In genomic region chr11:124074554-124074953, GRCh38 we compare ENCODE assay signal across 23 cellular contexts. TPM values are rescaled to one million over a fixed set of nuclear protein-coding genes. Genes with fewer than 3 reads are reported as not detected.
A peak's percentile ranks its signal among the peaks of the same experiment; 100 is the strongest.
DNase-seq lines count a peak whose midpoint lies in the region; ATAC-seq, FAIRE-seq and TF ChIP-seq lines count a peak whose summit lies in the region.
"Had no signal": no experiment of that assay in that cellular context is flagged by ENCODE, and none has a peak within 500 bp of the region (broad histone marks: within the 10 kb centered on the region; RNA-seq: fewer than 3 reads in every experiment).

No MANE protein-coding gene starts in this region.

- H3K9ac ChIP-seq in H1 (replicated peaks in 1 of 4; ENCODE audit: extremely low read depth in 1 of 4, low read depth in 3 of 4, low read length in 3 of 4): no peak overlapping the region
- H3K9ac ChIP-seq in neural progenitor cell: no peak overlapping the region
- H3K9ac ChIP-seq: BLaER1 had no signal

- no peak overlapping the region for H2BK120ac ChIP-seq in H1 (replicated peaks; ENCODE audit: low read depth, low read length)

- no peaks in the 10 kb centered on the region for H3K36me3 Mint-ChIP-seq in natural killer cell
- no peaks in the 10 kb centered on the region for H3K36me3 Mint-ChIP-seq in natural killer cell treated with Interleukin-12 subunit alpha and Interleukin-12 subunit beta and Interleukin-15 and Interleukin-18, amount 100 ng/mL, for 72 hours
- no peaks in the 10 kb centered on the region for H3K36me3 Mint-ChIP-seq in neural progenitor cell
- H3K36me3 Mint-ChIP-seq: CD8-positive, alpha-beta T cell had no signal

- DNase-seq in natural killer cell: no peak
- DNase-seq in natural killer cell treated with Interleukin-12 subunit alpha and Interleukin-12 subunit beta and Interleukin-15 and Interleukin-18, amount 100 ng/mL, for 72 hours (ENCODE audit: low spot score): no peak
- no peak for DNase-seq in H1 (ENCODE audit: low read depth in 1 of 2, low spot score in 2 of 2)
- DNase-seq in neural progenitor cell (ENCODE audit: low spot score): no peak
- DNase-seq in H4 (ENCODE audit: low spot score): no peak
- DNase-seq in nucleus accumbens (lab: John Stamatoyannopoulos, UW): no peak
- DNase-seq in GM10266 (ENCODE audit: extremely low spot score): no peak
- DNase-seq: Calu3; CD8-positive, alpha-beta T cell; DMS79 treated with DMSO at 0.1 percent for 48 hours; GF-D8; H7; HFFc6 had no signal

- H3K4me1 Mint-ChIP-seq in natural killer cell: peaks cover 14 to 19% of the 10 kb centered on the region in 2 donors
- H3K4me1 Mint-ChIP-seq in natural killer cell treated with Interleukin-12 subunit alpha and Interleukin-12 subunit beta and Interleukin-15 and Interleukin-18, amount 100 ng/mL, for 72 hours (ENCODE audit: low read depth in 2 of 2): peaks cover 5 to 8% of the 10 kb centered on the region in 2 donors
- no peaks in the 10 kb centered on the region for H3K4me1 Mint-ChIP-seq in neural progenitor cell

- whole genome bisulfite sequencing in H1 (ENCODE audit: extremely low coverage in 1 of 2, insufficient coverage in 1 of 2, insufficient read length in 1 of 2, insufficient replicate concordance in 2 of 2, low coverage in 1 of 2, low lambda C conversion rate in 2 of 2, missing lambda C conversion rate in 1 of 2), 2 experiments: 95% methylated on average over 4 of the region's 5 CpGs; no CpG with 5 or more reads in 1 of the 2 experiments

- H3K27ac ChIP-seq in H1 (ENCODE audit: low read depth, low read length): no peak overlapping the region
- no peak overlapping the region for H3K27ac ChIP-seq in neural progenitor cell
- H3K27ac ChIP-seq in temporal lobe (ENCODE audit: low read depth, low read length): peak overlapping the region; percentile 82
- H3K27ac ChIP-seq: 22Rv1, A549, BLaER1, HL-60 had no signal

- H4K5ac ChIP-seq in H1 (ENCODE audit: insufficient read length, low read depth, low read length): no peak overlapping the region

- H3K9me3 Mint-ChIP-seq in natural killer cell (no peaks in the 10 kb centered on the region), neural progenitor cell (no peaks in the 10 kb centered on the region)
- H3K9me3 Mint-ChIP-seq in natural killer cell treated with Interleukin-12 subunit alpha and Interleukin-12 subunit beta and Interleukin-15 and Interleukin-18, amount 100 ng/mL, for 72 hours: no peaks in the 10 kb centered on the region
- H3K9me3 Mint-ChIP-seq: CD8-positive, alpha-beta T cell; HFFc6 had no signal

- H4K91ac ChIP-seq in H1 (replicated peaks; ENCODE audit: insufficient read length, low read length): no peak overlapping the region

- H2BK12ac ChIP-seq in H1 (ENCODE audit: low read depth, low read length): no peak overlapping the region

- CTCF ChIA-PET in H1 (lab: Charles Lee; ENCODE audit: partially characterized antibody): interaction anchor here (0.5 to 2.2 kb wide), 8 partner anchors 9 to 341 kb away, joined by 3 to 10 read pairs (median 4); no protein-coding TSS in a partner anchor

- H2BK15ac ChIP-seq in H1 (ENCODE audit: low read length): no peak overlapping the region

- H3F3A ChIP-seq in neural progenitor cell (ENCODE audit: low read depth): no peaks in the 10 kb centered on the region

- H3K4me3 ChIP-seq in H1 (ENCODE audit: extremely low read depth in 1 of 4, insufficient read depth in 2 of 4, low read depth in 3 of 4, low read length in 4 of 4) (no peak overlapping the region), neural progenitor cell (no peak overlapping the region)
- H3K4me3 ChIP-seq: A549, BLaER1, GM12878 had no signal

- no peaks in the 10 kb centered on the region for H3K27me3 ChIP-seq in H1 (replicated peaks in 1 of 4; ENCODE audit: control insufficient read depth in 3 of 4, extremely low read depth in 1 of 4, insufficient read depth in 3 of 4, low read length in 3 of 4)
- no peaks in the 10 kb centered on the region for H3K27me3 ChIP-seq in neural progenitor cell

- H3K4me1 ChIP-seq in H1 (replicated peaks in 1 of 4; ENCODE audit: control insufficient read depth in 3 of 4, insufficient read depth in 4 of 4, low read length in 3 of 4): peaks cover 0 to 3% (median 2%) of the 10 kb centered on the region in 4 experiments; a peak in 3 of 7 replicates
- no peaks in the 10 kb centered on the region for H3K4me1 ChIP-seq in neural progenitor cell
- H3K4me1 ChIP-seq: A549 had no signal

- H2BK20ac ChIP-seq in H1 (ENCODE audit: low read length): no peak overlapping the region

- H3K4me3 Mint-ChIP-seq in natural killer cell (peak overlapping the region; percentile 35), neural progenitor cell (no peak overlapping the region)
- H3K4me3 Mint-ChIP-seq in natural killer cell treated with Interleukin-12 subunit alpha and Interleukin-12 subunit beta and Interleukin-15 and Interleukin-18, amount 100 ng/mL, for 72 hours: no peak overlapping the region
- H3K4me3 Mint-ChIP-seq: CD8-positive, alpha-beta T cell; HFFc6 had no signal

- no peaks in the 10 kb centered on the region for H3K79me1 ChIP-seq in H1 (ENCODE audit: low read depth, low read length)

- no peaks in the 10 kb centered on the region for H3K36me3 ChIP-seq in H1 (ENCODE audit: control insufficient read depth in 2 of 4, insufficient read depth in 4 of 4, low read length in 3 of 4)
- no peaks in the 10 kb centered on the region for H3K36me3 ChIP-seq in neural progenitor cell
- H3K36me3 ChIP-seq: BLaER1 had no signal

- H2AFZ ChIP-seq in H1 (ENCODE audit: low read length) (peak overlapping the region; percentile 41; the same call in 1 of the 2 replicates), neural progenitor cell (replicated peaks) (no peak overlapping the region)

- no peak overlapping the region for H3K4ac ChIP-seq in H1 (replicated peaks; ENCODE audit: insufficient read length, low read depth, low read length)

- intact Hi-C loops in natural killer cell (cut with micrococcal nuclease): no loop called here

- no peaks in the 10 kb centered on the region for H3K9me3 ChIP-seq in H1 (ENCODE audit: insufficient read depth in 2 of 2, low read depth in 1 of 2, low read length in 1 of 2)
- H3K9me3 ChIP-seq in neural progenitor cell (ENCODE audit: low read depth): no peaks in the 10 kb centered on the region
- H3K9me3 ChIP-seq: A549, BLaER1 had no signal

- no peak overlapping the region for H2BK5ac ChIP-seq in H1 (ENCODE audit: low read depth, low read length)

- no peak overlapping the region for H3K27ac Mint-ChIP-seq in natural killer cell
- no peak overlapping the region for H3K27ac Mint-ChIP-seq in natural killer cell treated with Interleukin-12 subunit alpha and Interleukin-12 subunit beta and Interleukin-15 and Interleukin-18, amount 100 ng/mL, for 72 hours
- peak overlapping the region; percentile 53 for H3K27ac Mint-ChIP-seq in neural progenitor cell
- H3K27ac Mint-ChIP-seq: CD8-positive, alpha-beta T cell; HFFc6 had no signal

- H3K79me2 ChIP-seq in H1 (ENCODE audit: control insufficient read depth in 1 of 2, insufficient read depth in 2 of 2, low read length in 2 of 2) (no peaks in the 10 kb centered on the region), neural progenitor cell (ENCODE audit: low read depth) (no peaks in the 10 kb centered on the region)

- no peak for FAIRE-seq in H1 (lab: Jason Lieb, UNC)
- FAIRE-seq: A549, GM12878, GM19239 had no signal

- H3K4me2 ChIP-seq in H1 (ENCODE audit: insufficient read depth in 1 of 2, low read depth in 2 of 2, low read length in 2 of 2): no peak overlapping the region
- H3K4me2 ChIP-seq in neural progenitor cell: no peak overlapping the region
- H3K4me2 ChIP-seq: A549, BLaER1 had no signal

- H3K18ac ChIP-seq in H1 (ENCODE audit: extremely low read depth, low read length): no peak overlapping the region

- no peak for ATAC-seq in natural killer cell
- no peak for ATAC-seq in natural killer cell treated with Interleukin-12 subunit alpha and Interleukin-12 subunit beta and Interleukin-15 and Interleukin-18, amount 100 ng/mL, for 72 hours
- ATAC-seq: CD8-positive, alpha-beta T cell; GM12878; HCT116 had no signal

- TF ChIP-seq EP300 in H1 (IDR thresholded peaks at IDR 0.05; ENCODE audit: borderline replicate concordance in 1 of 2, low read depth in 2 of 2, low read length in 2 of 2): no peak

- no peak overlapping the region for H3K23ac ChIP-seq in H1 (ENCODE audit: insufficient read length)

- no peak for TF ChIP-seq POLR2A in H1 (IDR thresholded peaks at IDR 0.05; ENCODE audit: control extremely low read depth in 1 of 2, low read depth in 2 of 2, low read length in 2 of 2)

- H3K56ac ChIP-seq in H1 (replicated peaks; ENCODE audit: insufficient read length, low read depth, low read length): no peak overlapping the region

- TF ChIP-seq CTCF in natural killer cell (IDR thresholded peaks at IDR 0.05): no peak
- TF ChIP-seq CTCF in H1 (IDR thresholded peaks at IDR 0.05; ENCODE audit: control extremely low read depth in 1 of 3, insufficient read depth in 1 of 3, low read depth in 1 of 3, low read length in 3 of 3): no peak
- TF ChIP-seq CTCF in neural progenitor cell (IDR thresholded peaks at IDR 0.05): no peak
- no peak for TF ChIP-seq CTCF in GM10266 (IDR thresholded peaks at IDR 0.05; ENCODE audit: control insufficient read depth, insufficient read depth, low read depth, missing control alignments)

- TF ChIP-seq RAD21 in H1 (IDR thresholded peaks at IDR 0.05 in 1 of 2, conservative IDR thresholded peaks at IDR 0.05 in 1 of 2; ENCODE audit: low read depth in 2 of 2, low read length in 2 of 2): no peak

- no peak overlapping the region for H4K8ac ChIP-seq in H1 (ENCODE audit: extremely low read depth, insufficient read depth, low read length)

- H4K20me1 ChIP-seq in H1 (replicated peaks in 1 of 2; ENCODE audit: control insufficient read depth in 1 of 2, insufficient read depth in 2 of 2, low read length in 2 of 2): no peaks in the 10 kb centered on the region
- no peaks in the 10 kb centered on the region for H4K20me1 ChIP-seq in neural progenitor cell (ENCODE audit: low read depth)
- H4K20me1 ChIP-seq: BLaER1 had no signal

- H2AK5ac ChIP-seq in H1 (ENCODE audit: low read depth, low read length): no peak overlapping the region

- H3K23me2 ChIP-seq in H1 (ENCODE audit: low read depth, low read length): no peaks in the 10 kb centered on the region

- POLR2A ChIA-PET in H1 (lab: Charles Lee; ENCODE audit: partially characterized antibody): interaction anchor here (1.1 kb wide), 1 partner anchor 11 kb away, joined by 3 read pairs; no protein-coding TSS in a partner anchor

- no peak overlapping the region for H3K14ac ChIP-seq in H1 (ENCODE audit: insufficient read length)

- peaks cover 22 to 32% of the 10 kb centered on the region in 2 donors for H3K27me3 Mint-ChIP-seq in natural killer cell (ENCODE audit: low read depth in 2 of 2)
- H3K27me3 Mint-ChIP-seq in natural killer cell treated with Interleukin-12 subunit alpha and Interleukin-12 subunit beta and Interleukin-15 and Interleukin-18, amount 100 ng/mL, for 72 hours: peaks cover 9 to 22% of the 10 kb centered on the region in 2 donors
- peaks cover 1% of the 10 kb centered on the region for H3K27me3 Mint-ChIP-seq in neural progenitor cell (ENCODE audit: insufficient read depth, low read depth)

RNA-seq across cellular contexts. Expression of gene OR10G7, which starts 33.4 kb away (rescaled TPM):
- total RNA-seq in natural killer cell (not detected), neural progenitor cell (ENCODE audit: low replicate concordance) (not detected in 2 replicates), temporal lobe (not detected)
- total RNA-seq in natural killer cell treated with Interleukin-12 subunit alpha and Interleukin-12 subunit beta and Interleukin-15 and Interleukin-18, amount 100 ng/mL, for 72 hours: not detected
- not detected in 2 replicates for total RNA-seq in H1 (2021; fragmentation: NEBNext Ultra II Directional; extraction: Animal tissue kit (Norgen Biotek cat#: 25700))
- not detected in 2 replicates for polyA plus RNA-seq in H1 (2011; rRNA removed)
- not detected for polyA plus RNA-seq in H1 (2011; cell fraction: cytosol; rRNA removed)
- polyA plus RNA-seq in H1 (2011; cell fraction: nucleus; rRNA removed): not detected
- not detected in 4 replicates for polyA plus RNA-seq in H1 (2012, experiment 1 of 2)
- not detected for polyA plus RNA-seq in H1 (2012, experiment 2 of 2)
- not detected for polyA plus RNA-seq in H1 (2013, experiment 1 of 2)
- polyA plus RNA-seq in H1 (2013, experiment 2 of 2): not detected
- not detected in 2 replicates for polyA minus RNA-seq in H1 (2011; rRNA and poly(A)+ RNA removed)
- not detected for polyA minus RNA-seq in H1 (2011; cell fraction: cytosol; rRNA and poly(A)+ RNA removed)
- not detected for polyA minus RNA-seq in H1 (2011; cell fraction: nucleus; rRNA and poly(A)+ RNA removed)
- not detected in 2 replicates for total RNA-seq in H4 (2014; rRNA removed; shearing (Covaris generic))
- total RNA-seq: Calu3; CD8-positive, alpha-beta T cell; GM12878; H7; HFFc6; HT1080 had no signal
- polyA plus RNA-seq: A549, AG04450, GM12878 had no signal

RNA-seq across cellular contexts. Expression of gene VWA5A, which starts 40.7 kb away (rescaled TPM):
- total RNA-seq in natural killer cell (10 to 100 TPM in 2 of 3 donors, 1 to 10 TPM in 1; 9.2 to 12.9 (median 11.8) TPM), neural progenitor cell (ENCODE audit: low replicate concordance) (24.5 and 27.3 TPM in 2 replicates), temporal lobe (3.9 TPM)
- total RNA-seq in natural killer cell treated with Interleukin-12 subunit alpha and Interleukin-12 subunit beta and Interleukin-15 and Interleukin-18, amount 100 ng/mL, for 72 hours: 10 to 100 TPM in 1 of 2 donors, 1 to 10 TPM in 1; 4.4 to 12.5 TPM
- 18.8 and 20.4 TPM in 2 replicates for total RNA-seq in H1 (2021; fragmentation: NEBNext Ultra II Directional; extraction: Animal tissue kit (Norgen Biotek cat#: 25700))
- polyA plus RNA-seq in H1 (2011; rRNA removed): 8.7 and 12.5 TPM in 2 replicates
- 14.9 TPM for polyA plus RNA-seq in H1 (2011; cell fraction: cytosol; rRNA removed)
- 21.1 TPM for polyA plus RNA-seq in H1 (2011; cell fraction: nucleus; rRNA removed)
- 13.9 to 19.8 TPM (median 16.3 TPM) in 4 replicates for polyA plus RNA-seq in H1 (2012, experiment 1 of 2)
- polyA plus RNA-seq in H1 (2012, experiment 2 of 2): 7.7 TPM
- 17.1 TPM for polyA plus RNA-seq in H1 (2013, experiment 1 of 2)
- polyA plus RNA-seq in H1 (2013, experiment 2 of 2): 16.7 TPM
- polyA minus RNA-seq in H1 (2011; rRNA and poly(A)+ RNA removed): 20.0 and 28.5 TPM in 2 replicates
- polyA minus RNA-seq in H1 (2011; cell fraction: cytosol; rRNA and poly(A)+ RNA removed): 7.8 TPM
- polyA minus RNA-seq in H1 (2011; cell fraction: nucleus; rRNA and poly(A)+ RNA removed): 20.6 TPM
- 28.0 and 29.3 TPM in 2 replicates for total RNA-seq in H4 (2014; rRNA removed; shearing (Covaris generic))

RNA-seq across cellular contexts. Expression of gene OR10G8, which starts 48.0 kb away (rescaled TPM):
- total RNA-seq in natural killer cell (not detected), neural progenitor cell (ENCODE audit: low replicate concordance) (not detected in 2 replicates), temporal lobe (not detected)
- not detected for total RNA-seq in natural killer cell treated with Interleukin-12 subunit alpha and Interleukin-12 subunit beta and Interleukin-15 and Interleukin-18, amount 100 ng/mL, for 72 hours
- not detected in 2 replicates for total RNA-seq in H1 (2021; fragmentation: NEBNext Ultra II Directional; extraction: Animal tissue kit (Norgen Biotek cat#: 25700))
- not detected in 2 replicates for polyA plus RNA-seq in H1 (2011; rRNA removed)
- polyA plus RNA-seq in H1 (2011; cell fraction: cytosol; rRNA removed): not detected
- not detected for polyA plus RNA-seq in H1 (2011; cell fraction: nucleus; rRNA removed)
- not detected in 4 replicates for polyA plus RNA-seq in H1 (2012, experiment 1 of 2)
- polyA plus RNA-seq in H1 (2012, experiment 2 of 2): not detected
- not detected for polyA plus RNA-seq in H1 (2013, experiment 1 of 2)
- polyA plus RNA-seq in H1 (2013, experiment 2 of 2): not detected
- polyA minus RNA-seq in H1 (2011; rRNA and poly(A)+ RNA removed): 0.73 and 0.80 TPM in 2 replicates
- polyA minus RNA-seq in H1 (2011; cell fraction: cytosol; rRNA and poly(A)+ RNA removed): not detected
- not detected for polyA minus RNA-seq in H1 (2011; cell fraction: nucleus; rRNA and poly(A)+ RNA removed)
- not detected in 2 replicates for total RNA-seq in H4 (2014; rRNA removed; shearing (Covaris generic))
- total RNA-seq: Calu3; CD8-positive, alpha-beta T cell; GM12878; H7; HFFc6; HT1080 had no signal
- polyA plus RNA-seq: A549, AG04450, GM12878 had no signal

RNA-seq across cellular contexts. Expression of gene OR10G9, which starts 51.7 kb away (rescaled TPM):
- total RNA-seq in natural killer cell (not detected), neural progenitor cell (ENCODE audit: low replicate concordance) (not detected in 2 replicates), temporal lobe (not detected)
- not detected for total RNA-seq in natural killer cell treated with Interleukin-12 subunit alpha and Interleukin-12 subunit beta and Interleukin-15 and Interleukin-18, amount 100 ng/mL, for 72 hours
- not detected in 2 replicates for total RNA-seq in H1 (2021; fragmentation: NEBNext Ultra II Directional; extraction: Animal tissue kit (Norgen Biotek cat#: 25700))
- polyA plus RNA-seq in H1 (2011; rRNA removed): not detected in 2 replicates
- not detected for polyA plus RNA-seq in H1 (2011; cell fraction: cytosol; rRNA removed)
- 0.16 TPM for polyA plus RNA-seq in H1 (2011; cell fraction: nucleus; rRNA removed)
- polyA plus RNA-seq in H1 (2012, experiment 1 of 2): not detected in 4 replicates
- not detected for polyA plus RNA-seq in H1 (2012, experiment 2 of 2)
- not detected for polyA plus RNA-seq in H1 (2013, experiment 1 of 2)
- not detected for polyA plus RNA-seq in H1 (2013, experiment 2 of 2)
- polyA minus RNA-seq in H1 (2011; rRNA and poly(A)+ RNA removed): 0.69 and 0.93 TPM in 2 replicates
- not detected for polyA minus RNA-seq in H1 (2011; cell fraction: cytosol; rRNA and poly(A)+ RNA removed)
- not detected for polyA minus RNA-seq in H1 (2011; cell fraction: nucleus; rRNA and poly(A)+ RNA removed)
- total RNA-seq in H4 (2014; rRNA removed; shearing (Covaris generic)): not detected in 2 replicates
- total RNA-seq: Calu3; CD8-positive, alpha-beta T cell; GM12878; H7; HFFc6; HT1080 had no signal
- polyA plus RNA-seq: A549, AG04450, GM12878 had no signal
